Comparison of ENCODE assay signal across 1 cellular context in the genomic region with DNA sequence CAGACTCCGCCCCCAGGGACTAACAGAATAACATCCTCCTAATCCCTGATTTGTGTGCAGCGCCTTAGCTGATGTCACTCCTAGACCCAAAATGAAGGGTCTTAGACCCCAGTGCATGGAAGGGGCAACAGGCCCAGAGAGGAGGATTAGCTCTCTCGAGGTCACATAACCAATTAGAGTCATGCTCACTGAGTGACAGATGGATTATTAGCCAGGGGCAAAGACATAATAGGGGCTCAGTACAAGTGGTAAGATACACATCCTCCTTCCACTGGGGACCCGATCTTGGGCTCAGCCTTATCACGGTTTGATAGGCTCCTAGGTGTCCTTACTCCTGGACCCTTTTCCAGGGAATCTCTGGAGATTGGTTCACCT.
TF ChIP-seq lines count a peak whose summit lies in the region.

No MANE protein-coding gene starts in this region.

TF ChIP-seq in SK-N-SH treated with all-trans-retinoic acid at 6 μM for 48 hours, 23 proteins besides CTCF, POLR2A, EP300 and RAD21 (continued from another document):
- TF ChIP-seq, protein P1, sequence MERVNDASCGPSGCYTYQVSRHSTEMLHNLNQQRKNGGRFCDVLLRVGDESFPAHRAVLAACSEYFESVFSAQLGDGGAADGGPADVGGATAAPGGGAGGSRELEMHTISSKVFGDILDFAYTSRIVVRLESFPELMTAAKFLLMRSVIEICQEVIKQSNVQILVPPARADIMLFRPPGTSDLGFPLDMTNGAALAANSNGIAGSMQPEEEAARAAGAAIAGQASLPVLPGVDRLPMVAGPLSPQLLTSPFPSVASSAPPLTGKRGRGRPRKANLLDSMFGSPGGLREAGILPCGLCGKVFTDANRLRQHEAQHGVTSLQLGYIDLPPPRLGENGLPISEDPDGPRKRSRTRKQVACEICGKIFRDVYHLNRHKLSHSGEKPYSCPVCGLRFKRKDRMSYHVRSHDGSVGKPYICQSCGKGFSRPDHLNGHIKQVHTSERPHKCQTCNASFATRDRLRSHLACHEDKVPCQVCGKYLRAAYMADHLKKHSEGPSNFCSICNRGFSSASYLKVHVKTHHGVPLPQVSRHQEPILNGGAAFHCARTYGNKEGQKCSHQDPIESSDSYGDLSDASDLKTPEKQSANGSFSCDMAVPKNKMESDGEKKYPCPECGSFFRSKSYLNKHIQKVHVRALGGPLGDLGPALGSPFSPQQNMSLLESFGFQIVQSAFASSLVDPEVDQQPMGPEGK (CRISPR knock-in tag; IDR thresholded peaks at IDR 0.05; ENCODE audit: borderline replicate concordance) = no peak
